In the genomic region with DNA sequence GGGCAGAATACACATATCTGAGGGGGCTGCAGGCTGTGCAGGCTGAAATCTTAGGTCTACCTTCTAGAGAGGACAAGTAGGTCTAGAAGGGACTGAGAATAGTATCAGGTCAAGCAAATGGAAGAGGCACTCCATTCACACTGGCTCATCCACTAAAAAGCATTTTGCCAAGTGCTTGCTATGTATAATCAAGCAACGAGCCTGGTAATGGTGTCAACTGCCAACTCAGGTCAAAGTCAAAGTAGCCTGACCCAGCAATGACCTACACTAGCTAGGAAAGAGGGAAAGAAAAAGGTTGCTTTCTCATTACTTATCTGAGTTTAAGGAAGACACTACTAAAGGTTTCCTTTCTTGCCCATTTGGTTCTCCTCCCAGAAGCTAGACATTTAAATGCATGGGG, we compare ENCODE assay signal across 25 cellular contexts. TPM values are rescaled to one million over a fixed set of nuclear protein-coding genes. Genes with fewer than 3 reads are reported as not detected.
"Had no signal": no experiment of that assay in that cellular context is flagged by ENCODE, and none has a peak within 500 bp of the region (broad histone marks: within the 10 kb centered on the region; RNA-seq: fewer than 3 reads in every experiment).

No MANE protein-coding gene starts in this region.

- H3K9me3 ChIP-seq: esophagus squamous epithelium, left lung, ovary, psoas muscle, suprapubic skin, transverse colon, upper lobe of right lung, uterus had no signal

- H3K27me3 ChIP-seq: ovary, suprapubic skin, transverse colon, upper lobe of right lung, uterus had no signal

- ATAC-seq: left lung; natural killer cell; sciatic nerve; stimulated activated naive CD8-positive, alpha-beta T cell treated with anti-CD3 and anti-CD28 coated beads, Interleukin-15, amount 100 ng/mL, for 72 hours; upper lobe of right lung had no signal

- H3K4me3 ChIP-seq: esophagus squamous epithelium, left lung, lung, ovary, psoas muscle, smooth muscle cell, suprapubic skin, transverse colon, upper lobe of right lung, uterus had no signal

- DNase-seq: effector memory CD4-positive, alpha-beta T cell; esophagus squamous epithelium; foreskin melanocyte; glutamatergic neuron; left lung; natural killer cell; occipital lobe; ovary; posterior cingulate gyrus; psoas muscle; stimulated activated CD4-positive, alpha-beta T cell treated with anti-CD3 and anti-CD28 coated beads, Interleukin-12 subunit alpha, Interleukin-12 subunit beta, amount 100 ng/mL, for 4 hours; stimulated activated CD4-positive, alpha-beta T cell treated with anti-CD3 and anti-CD28 coated beads, Interleukin-1b, Interleukin-23, amount 100 ng/mL, for 48 hours; stimulated activated CD4-positive, alpha-beta T cell treated with anti-CD3 and anti-CD28 coated beads, Interleukin-4, amount 100 ng/mL, for 1 hour; stimulated activated CD8-positive, alpha-beta memory T cell treated with anti-CD3 and anti-CD28 coated beads, Interleukin-4, amount 100 ng/mL, for 48 hours; stimulated activated naive CD4-positive, alpha-beta T cell; stimulated activated naive CD8-positive, alpha-beta T cell treated with anti-CD3 and anti-CD28 coated beads, Interleukin-15, amount 100 ng/mL, for 72 hours; transverse colon; uterus had no signal

- H3K4me1 ChIP-seq: esophagus squamous epithelium, left lung, suprapubic skin, transverse colon, upper lobe of right lung, uterus had no signal

- H3K27ac ChIP-seq: esophagus squamous epithelium, left lung, ovary, psoas muscle, suprapubic skin, transverse colon, upper lobe of right lung, uterus had no signal

- H3K36me3 ChIP-seq: ovary, transverse colon, upper lobe of right lung, uterus had no signal

RNA-seq across cellular contexts. Expression of a gene that starts 10.8 kb away (rescaled TPM):
- total RNA-seq: endothelial cell of umbilical vein, epithelial cell of proximal tubule had no signal
